ENCODE assay signal across 9 cellular contexts in the genomic region with DNA sequence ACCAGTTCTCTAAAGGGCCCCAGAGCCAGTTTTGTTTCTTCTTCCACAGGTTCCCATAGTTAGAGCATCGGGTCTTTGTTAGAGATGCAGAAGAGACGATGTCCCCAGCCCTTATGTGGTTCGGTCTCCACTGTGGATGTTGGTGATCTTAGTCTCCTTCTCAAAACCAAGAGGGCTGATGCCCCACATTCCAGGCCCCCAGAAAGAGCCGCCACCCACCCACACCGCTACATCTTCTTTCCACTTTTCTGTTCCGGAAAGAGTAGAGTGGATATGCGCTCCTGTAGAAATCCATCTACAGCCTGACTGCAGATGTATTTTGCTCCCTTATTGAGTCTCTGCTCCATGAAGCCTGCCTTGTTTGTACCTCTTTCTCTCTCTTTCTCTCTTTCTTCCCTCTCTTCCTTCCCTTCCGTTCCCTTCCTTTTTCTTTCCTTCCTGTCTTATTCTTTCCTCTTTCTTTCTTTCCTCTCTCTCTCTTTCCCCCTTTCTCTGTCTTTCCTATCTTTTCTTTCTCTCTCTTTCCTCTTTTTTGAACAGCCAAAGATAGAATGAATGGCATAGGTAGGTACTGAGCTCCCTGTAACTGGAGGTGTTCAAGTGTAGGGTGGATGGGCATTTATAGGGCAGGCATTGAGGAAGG.
DNase-seq lines count a peak whose midpoint lies in the region; ATAC-seq and TF ChIP-seq lines count a peak whose summit lies in the region.
"Had no signal": no experiment of that assay in that cellular context is flagged by ENCODE, and none has a peak within 500 bp of the region (broad histone marks: within the 10 kb centered on the region; RNA-seq: fewer than 3 reads in every experiment).

No MANE protein-coding gene starts in this region.

- TF ChIP-seq CTCF in PC-3 (conservative IDR thresholded peaks at IDR 0.05; ENCODE audit: low read depth, low read length) (no peak), brain microvascular endothelial cell (IDR thresholded peaks at IDR 0.05; ENCODE audit: low read depth, low read length, missing control alignments) (no peak)

- no peaks in the 10 kb centered on the region for H3F3A ChIP-seq in PC-3 (ENCODE audit: low read length, unreplicated experiment)

- ATAC-seq in PC-3, result no peak
- ATAC-seq in GM21360 (IDR thresholded peaks at IDR 0.05; ENCODE audit: unreplicated experiment), result no peak
- no peak for ATAC-seq in GM21447 (IDR thresholded peaks at IDR 0.05; ENCODE audit: unreplicated experiment)

- H3K4me2 ChIP-seq in PC-3 (ENCODE audit: low read length), result peak overlapping the region; percentile 48

- no peaks in the 10 kb centered on the region for H3K27me3 ChIP-seq in PC-3 (ENCODE audit: low read length)
- no peaks in the 10 kb centered on the region for H3K27me3 ChIP-seq in brain microvascular endothelial cell (replicated peaks)
- no peaks in the 10 kb centered on the region for H3K27me3 ChIP-seq in mucosa of rectum (ENCODE audit: control insufficient read depth in 2 of 2, insufficient read depth in 2 of 2, low read length in 2 of 2)
- no peaks in the 10 kb centered on the region for H3K27me3 ChIP-seq in HAP-1 (ENCODE audit: low read depth)

- peaks cover 92% of the 10 kb centered on the region for H3K79me2 ChIP-seq in PC-3 (ENCODE audit: low read length)

- H3K9me2 ChIP-seq in PC-3 (replicated peaks; ENCODE audit: low read length), result no peaks in the 10 kb centered on the region

- intact Hi-C loops in PC-3 (cut with micrococcal nuclease), result no loop called here

- BruUV-seq in PC-3 (replicated peaks; lab: Mats Ljungman, UMichigan), result no TSS peak

- H3K9me3 ChIP-seq in PC-3 (ENCODE audit: low read length), result no peaks in the 10 kb centered on the region
- no peaks in the 10 kb centered on the region for H3K9me3 ChIP-seq in mucosa of rectum (ENCODE audit: control insufficient read depth in 2 of 2, low read length in 2 of 2)
- no peaks in the 10 kb centered on the region for H3K9me3 ChIP-seq in HAP-1

- no peak overlapping the region for H2AFZ ChIP-seq in PC-3 (ENCODE audit: low read length)

- H3K4me3 ChIP-seq in PC-3 (ENCODE audit: low read length) (no peak overlapping the region), brain microvascular endothelial cell (ENCODE audit: low read depth, low read length) (no peak overlapping the region), mucosa of rectum (ENCODE audit: low read length in 2 of 2) (no peak overlapping the region), HAP-1 (no peak overlapping the region)

- H4K20me1 ChIP-seq in PC-3 (ENCODE audit: low read length), result peaks cover 29% of the 10 kb centered on the region

- DNase-seq in PC-3, result no peak
- DNase-seq in brain microvascular endothelial cell, result no peak
- DNase-seq in HAP-1 (ENCODE audit: low spot score in 2 of 2), result no peak
- DNase-seq: activated effector memory CD4-positive, alpha-beta T cell treated with Interleukin-2 at 50 U/mL for 16 hours; NCI-H1417 treated with DMSO at 0.1 percent for 48 hours had no signal

- H3K27ac ChIP-seq in PC-3 (ENCODE audit: low read length) (peak overlapping the region; percentile 58), brain microvascular endothelial cell (peak overlapping the region; percentile 84), mucosa of rectum (ENCODE audit: low read depth in 2 of 2, low read length in 2 of 2) (peak overlapping the region; percentile 25 to 60), temporal lobe (ENCODE audit: low read depth, low read length) (peak overlapping the region; percentile 75)

- in situ Hi-C loops in brain microvascular endothelial cell (cut with HindIII; ENCODE audit: low pct_ligation_motif_present, low sequenced_read_pairs) (no loop called here), HAP-1 (cut with MboI; ENCODE audit: low sequenced_read_pairs) (no loop called here)

- CTCF ChIA-PET in PC-3 (lab: Charles Lee), result no interaction called here

- H3K4me1 ChIP-seq in PC-3 (ENCODE audit: insufficient read depth, low read length) (peaks cover 39% of the 10 kb centered on the region), mucosa of rectum (ENCODE audit: control insufficient read depth in 2 of 2, insufficient read depth in 2 of 2, low read length in 2 of 2) (peaks cover 18 to 28% of the 10 kb centered on the region in 2 donors), HAP-1 (no peaks in the 10 kb centered on the region)

- H3K36me3 ChIP-seq in PC-3 (ENCODE audit: low read depth, low read length) (peaks cover 6% of the 10 kb centered on the region; the same call in 1 of the 2 replicates), brain microvascular endothelial cell (replicated peaks) (no peaks in the 10 kb centered on the region), mucosa of rectum (ENCODE audit: control insufficient read depth in 2 of 2, insufficient read depth in 2 of 2, low read length in 2 of 2) (no peaks in the 10 kb centered on the region), HAP-1 (replicated peaks) (no peaks in the 10 kb centered on the region)

- H3K9ac ChIP-seq in PC-3 (ENCODE audit: low read length), result peak overlapping the region; percentile 14
- H3K9ac ChIP-seq in mucosa of rectum (ENCODE audit: low read depth in 1 of 2, low read length in 2 of 2), result peak overlapping the region in 1 of 2 donors; percentile 16

- POLR2A ChIA-PET in PC-3 (lab: Charles Lee; ENCODE audit: unreplicated experiment), result no interaction called here
